In the genomic region with DNA sequence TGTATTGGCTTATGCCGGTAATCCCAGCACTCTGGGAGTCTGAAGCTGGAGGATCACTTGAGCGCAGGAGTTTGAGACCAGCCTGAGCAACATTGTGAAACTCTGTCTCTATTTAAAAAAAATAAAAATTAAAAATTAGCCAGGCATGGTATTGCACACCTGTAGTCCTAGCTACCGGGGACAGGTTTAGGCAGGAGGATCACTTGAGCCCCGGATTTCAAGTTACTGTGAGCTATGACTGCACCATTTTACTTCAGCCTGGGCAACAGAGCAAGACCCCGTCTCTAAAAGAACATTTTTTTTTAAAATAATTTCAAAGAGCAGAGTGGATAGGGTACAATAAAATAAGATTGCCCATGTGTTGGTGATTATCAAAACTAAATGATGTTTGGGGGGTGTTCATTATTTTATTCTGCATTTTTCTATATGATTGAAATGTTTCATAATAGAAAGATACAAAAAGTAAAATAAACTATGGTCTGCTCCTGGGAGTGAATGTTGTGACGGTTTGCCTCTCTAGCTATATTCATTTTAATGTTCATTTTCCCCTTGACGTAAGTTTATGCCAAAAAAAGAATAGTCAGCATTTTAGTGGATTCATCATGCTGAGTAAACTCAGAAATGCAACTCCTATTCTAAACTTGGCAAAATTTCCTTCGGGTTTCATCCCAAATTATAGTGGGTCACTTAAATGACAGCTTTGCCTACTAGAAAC, we compare ENCODE assay signal across 28 cellular contexts.
DNase-seq lines count a peak whose midpoint lies in the region; ATAC-seq and TF ChIP-seq lines count a peak whose summit lies in the region.
"Had no signal": no experiment of that assay in that cellular context is flagged by ENCODE, and none has a peak within 500 bp of the region (broad histone marks: within the 10 kb centered on the region; RNA-seq: fewer than 3 reads in every experiment).

No MANE protein-coding gene starts in this region.

- ATAC-seq in HCT116, result no peak
- ATAC-seq in GM21528 (IDR thresholded peaks at IDR 0.05; ENCODE audit: low FRiP score, unreplicated experiment), result no peak
- ATAC-seq: activated CD8-positive, alpha-beta memory T cell treated with anti-CD3 and anti-CD28 coated beads, Interleukin-2, amount 10 ng/mL, durations not matched to agents 7 days and 5 days; gastrocnemius medialis; lower lobe of right lung; psoas muscle; T-cell had no signal

- peaks cover 3% of the 10 kb centered on the region for H3K9me3 Mint-ChIP-seq in progenitor cell of endocrine pancreas (ENCODE audit: low read depth)
- H3K9me3 Mint-ChIP-seq: activated CD4-positive, alpha-beta T cell treated with anti-CD3 and anti-CD28 coated beads, Interleukin-2, amount 10 ng/mL, durations not matched to agents 24 days and 14 days; activated naive CD4-positive, alpha-beta T cell treated with anti-CD3 and anti-CD28 coated beads, Interleukin-2, amount 50 U/mL, for 24 hours; activated T-helper 1 cell treated with anti-CD3 and anti-CD28 coated beads, Interleukin-12 subunit alpha, Interleukin-12 subunit beta, Interleukin-2, Interleukin-4 antibody, amounts not matched to agents 30 ng/mL and 10 ng/mL and 1 ng/mL, durations not matched to agents 14 hours and 24 hours and 36 hours; T-cell had no signal

- H3K4me3 ChIP-seq in HCT116 (replicated peaks in 1 of 2; ENCODE audit: low read depth in 1 of 2, low read length in 2 of 2) (peak overlapping the region in 1 of 2 experiments; percentile 4; a peak in 1 of 4 replicates), SK-N-MC (peak overlapping the region; percentile 32; the same call in 1 of the 2 replicates), fibroblast of lung (replicated peaks in 1 of 4; ENCODE audit: control extremely low read depth in 1 of 4, insufficient read depth in 1 of 4, low read depth in 3 of 4, low read length in 4 of 4) (no peak overlapping the region), testis (no peak overlapping the region)
- H3K4me3 ChIP-seq: gastrocnemius medialis, lower lobe of right lung, psoas muscle, tibial nerve had no signal

- H3K27me3 ChIP-seq in HCT116 (ENCODE audit: insufficient read depth, low read length) (no peaks in the 10 kb centered on the region), fibroblast of lung (ENCODE audit: control insufficient read depth, insufficient read depth, low read length) (no peaks in the 10 kb centered on the region), testis (no peaks in the 10 kb centered on the region)
- H3K27me3 ChIP-seq: gastrocnemius medialis, tibial nerve had no signal

- H3K4me1 Mint-ChIP-seq in progenitor cell of endocrine pancreas (ENCODE audit: low read depth), result peaks cover 46% of the 10 kb centered on the region
- H3K4me1 Mint-ChIP-seq: activated CD4-positive, alpha-beta T cell treated with anti-CD3 and anti-CD28 coated beads, Interleukin-2, amount 10 ng/mL, durations not matched to agents 24 days and 14 days; activated naive CD4-positive, alpha-beta T cell treated with anti-CD3 and anti-CD28 coated beads, Interleukin-2, amount 50 U/mL, for 24 hours; T-cell had no signal

- no TSS peak for BruUV-seq in HCT116 (replicated peaks; lab: Mats Ljungman, UMichigan)

- 0 out of 2 replicates have a peak, but pooled peaks cover 3% of the 10 kb centered on the region for H3K9me2 ChIP-seq in HCT116 (ENCODE audit: insufficient read depth)

- H2AFZ ChIP-seq in HCT116 (ENCODE audit: low read depth, low read length, poor library complexity, severe bottlenecking) (peak overlapping the region; percentile 13), fibroblast of lung (ENCODE audit: low read length) (no peak overlapping the region)

- H3K27me3 Mint-ChIP-seq in progenitor cell of endocrine pancreas, result no peaks in the 10 kb centered on the region
- H3K27me3 Mint-ChIP-seq: activated CD4-positive, alpha-beta T cell treated with anti-CD3 and anti-CD28 coated beads, Interleukin-2, amount 10 ng/mL, durations not matched to agents 24 days and 14 days; activated CD8-positive, alpha-beta memory T cell treated with anti-CD3 and anti-CD28 coated beads, Interleukin-2, amount 10 ng/mL, durations not matched to agents 7 days and 5 days; activated naive CD4-positive, alpha-beta T cell treated with anti-CD3 and anti-CD28 coated beads, Interleukin-2, amount 50 U/mL, for 24 hours; CD4-positive, CD25-positive, alpha-beta regulatory T cell; T-cell had no signal

- H3K36me3 ChIP-seq in HCT116 (ENCODE audit: control insufficient read depth in 1 of 2, insufficient read depth in 2 of 2, low read length in 2 of 2), result no peaks in the 10 kb centered on the region
- no peaks in the 10 kb centered on the region for H3K36me3 ChIP-seq in SK-N-MC (ENCODE audit: insufficient read depth, low read length)
- no peaks in the 10 kb centered on the region for H3K36me3 ChIP-seq in fibroblast of lung (ENCODE audit: control insufficient read depth, insufficient read depth, low read length)
- no peaks in the 10 kb centered on the region for H3K36me3 ChIP-seq in testis (ENCODE audit: low read depth, missing control alignments)
- H3K36me3 ChIP-seq: gastrocnemius medialis, lower lobe of right lung, tibial nerve had no signal

- peak; percentile 12; the same call in 1 of the 2 replicates for TF ChIP-seq RAD21 in HCT116 (IDR thresholded peaks at IDR 0.05; ENCODE audit: low read depth)

- H3K4me3 Mint-ChIP-seq in progenitor cell of endocrine pancreas (ENCODE audit: low read depth), result peak overlapping the region; percentile 2
- H3K4me3 Mint-ChIP-seq: activated CD4-positive, alpha-beta T cell treated with anti-CD3 and anti-CD28 coated beads, Interleukin-2, amount 10 ng/mL, durations not matched to agents 24 days and 14 days; activated CD8-positive, alpha-beta memory T cell treated with anti-CD3 and anti-CD28 coated beads, Interleukin-2, amount 10 ng/mL, durations not matched to agents 7 days and 5 days; activated naive CD4-positive, alpha-beta T cell treated with anti-CD3 and anti-CD28 coated beads, Interleukin-2, amount 50 U/mL, for 24 hours; activated T-helper 1 cell treated with anti-CD3 and anti-CD28 coated beads, Interleukin-12 subunit alpha, Interleukin-12 subunit beta, Interleukin-2, Interleukin-4 antibody, amounts not matched to agents 30 ng/mL and 10 ng/mL and 1 ng/mL, durations not matched to agents 14 hours and 24 hours and 36 hours; CD4-positive, CD25-positive, alpha-beta regulatory T cell; T-cell had no signal

- H3K9me3 ChIP-seq in HCT116 (ENCODE audit: control insufficient read depth in 1 of 2, insufficient read depth in 1 of 2, low read depth in 1 of 2, low read length in 2 of 2), result no peaks in the 10 kb centered on the region
- H3K9me3 ChIP-seq in SK-N-MC (ENCODE audit: low read depth, low read length), result no peaks in the 10 kb centered on the region
- H3K9me3 ChIP-seq in fibroblast of lung (ENCODE audit: control insufficient read depth, insufficient read depth, low read depth, low read length), result no peaks in the 10 kb centered on the region
- no peaks in the 10 kb centered on the region for H3K9me3 ChIP-seq in testis
- H3K9me3 ChIP-seq: gastrocnemius medialis, lower lobe of right lung, psoas muscle, tibial nerve had no signal

- no peak for TF ChIP-seq POLR2A in HCT116 (IDR thresholded peaks at IDR 0.05; ENCODE audit: borderline replicate concordance, extremely low read depth, insufficient read depth, insufficient read length)
- TF ChIP-seq POLR2A in testis (IDR thresholded peaks at IDR 0.05), result no peak

- H3K4me2 ChIP-seq in HCT116 (ENCODE audit: low read length), result peak overlapping the region; percentile 66
- H3K4me2 ChIP-seq in fibroblast of lung (ENCODE audit: extremely low read depth, insufficient read depth, low read length), result peak overlapping the region; percentile 33

- RAD21 ChIA-PET in HCT116 (lab: Charles Lee; ENCODE audit: low non-redundant PET in 1 of 2, low total read pairs in 2 of 2, uncharacterized antibody in 2 of 2, unreplicated experiment in 2 of 2), result no interaction called here

- POLR2A ChIA-PET in HCT116 (lab: Charles Lee), result interaction anchor here (1.1 to 1.3 kb wide), 4 partner anchors 10 to 113 kb away, joined by 3 to 4 read pairs (median 4); no protein-coding TSS in a partner anchor

- H4K20me1 ChIP-seq in HCT116 (ENCODE audit: insufficient read depth) (no peaks in the 10 kb centered on the region), fibroblast of lung (ENCODE audit: control insufficient read depth, extremely low read depth, insufficient read depth, low read length) (no peaks in the 10 kb centered on the region)

- intact Hi-C loops in HCT116 (cut with micrococcal nuclease) (loop anchor here (10.0 kb wide), 1 partner anchor 474 kb away; no protein-coding TSS in a partner anchor), testis (cut with DNase I; ENCODE audit: low total_unique reads) (no loop called here)

- DNase-seq in HCT116 (ENCODE audit: low read depth, low spot score), result no peak
- no peak for DNase-seq in SK-N-MC (ENCODE audit: low read depth, low spot score)
- DNase-seq in fibroblast of lung (ENCODE audit: low read depth in 2 of 2), result peak; percentile 15 to 67
- no peak for DNase-seq in progenitor cell of endocrine pancreas (ENCODE audit: low spot score, unreplicated experiment)
- DNase-seq in NK-92 treated with Interleukin-12 subunit alpha and Interleukin-12 subunit beta, amount 100 ng/mL, for 24 hours (lab: John Stamatoyannopoulos, UW), result no peak
- DNase-seq in testis, result no peak
- DNase-seq in NCI-H446 (lab: John Stamatoyannopoulos, UW), result no peak
- DNase-seq: activated CD4-positive, alpha-beta T cell treated with anti-CD3 and anti-CD28 coated beads, Interleukin-2, amount 10 ng/mL, durations not matched to agents 24 days and 14 days; activated CD8-positive, alpha-beta memory T cell treated with anti-CD3 and anti-CD28 coated beads, Interleukin-2, amount 10 ng/mL, durations not matched to agents 7 days and 5 days; aorta; CD4-positive, CD25-positive, alpha-beta regulatory T cell; DMS79; gastrocnemius medialis; GOT3; hypothalamus; Karpas-422; lower lobe of right lung; NCI-H187 treated with DMSO at 0.1 percent for 48 hours; psoas muscle; SIG-M5; small intestine; stimulated activated CD4-positive, alpha-beta T cell treated with anti-CD3 and anti-CD28 coated beads, Interleukin-2, amount 100 ng/mL, for 48 hours; stimulated activated naive CD4-positive, alpha-beta T cell treated with Interleukin-2 at 50 U/mL for 16 hours; T-cell had no signal

- peak overlapping the region; percentile 93 for H3K27ac Mint-ChIP-seq in progenitor cell of endocrine pancreas
- H3K27ac Mint-ChIP-seq: activated CD4-positive, alpha-beta T cell treated with anti-CD3 and anti-CD28 coated beads, Interleukin-2, amount 10 ng/mL, durations not matched to agents 24 days and 14 days; activated CD8-positive, alpha-beta memory T cell treated with anti-CD3 and anti-CD28 coated beads, Interleukin-2, amount 10 ng/mL, durations not matched to agents 7 days and 5 days; activated naive CD4-positive, alpha-beta T cell treated with anti-CD3 and anti-CD28 coated beads, Interleukin-2, amount 50 U/mL, for 24 hours; activated T-helper 1 cell treated with anti-CD3 and anti-CD28 coated beads, Interleukin-12 subunit alpha, Interleukin-12 subunit beta, Interleukin-2, Interleukin-4 antibody, amounts not matched to agents 30 ng/mL and 10 ng/mL and 1 ng/mL, durations not matched to agents 14 hours and 24 hours and 36 hours; CD4-positive, CD25-positive, alpha-beta regulatory T cell; T-cell had no signal

- H3K27ac ChIP-seq in HCT116 (ENCODE audit: low read depth, low read length) (peak overlapping the region; percentile 89), SK-N-MC (no peak overlapping the region), fibroblast of lung (ENCODE audit: insufficient read depth, low read length) (no peak overlapping the region), testis (no peak overlapping the region)
- H3K27ac ChIP-seq: gastrocnemius medialis, lower lobe of right lung, psoas muscle, tibial nerve had no signal

- H3K36me3 Mint-ChIP-seq in progenitor cell of endocrine pancreas (ENCODE audit: insufficient read depth), result peaks cover 2% of the 10 kb centered on the region

- 88 to 92% methylated on average over 8 of the region's 8 CpGs for WGBS in testis, 2 donors

- CTCF ChIA-PET in HCT116 (lab: Charles Lee), result no interaction called here

- H3K4me1 ChIP-seq in HCT116 (ENCODE audit: control insufficient read depth in 1 of 2, insufficient read depth in 2 of 2, low read length in 2 of 2) (peaks cover 57 to 65% of the 10 kb centered on the region in 2 experiments), fibroblast of lung (ENCODE audit: control insufficient read depth, extremely low read depth, insufficient read depth, low read length) (peaks cover 9% of the 10 kb centered on the region), testis (peaks cover 30% of the 10 kb centered on the region)
- H3K4me1 ChIP-seq: gastrocnemius medialis, psoas muscle had no signal

- H3K79me2 ChIP-seq in HCT116 (ENCODE audit: insufficient read depth, low read length) (no peaks in the 10 kb centered on the region), fibroblast of lung (ENCODE audit: control insufficient read depth, insufficient read depth, low read length) (no peaks in the 10 kb centered on the region)

- TF ChIP-seq CTCF in HCT116 (IDR thresholded peaks at IDR 0.05 in 2 of 3, conservative IDR thresholded peaks at IDR 0.05 in 1 of 3; ENCODE audit: borderline replicate concordance in 1 of 3, insufficient read depth in 1 of 3, low read depth in 2 of 3, low read length in 2 of 3), result no peak
- no peak for TF ChIP-seq CTCF in fibroblast of lung (conservative IDR thresholded peaks at IDR 0.05 in 1 of 2, IDR thresholded peaks at IDR 0.05 in 1 of 2; ENCODE audit: low read depth in 1 of 2, low read length in 2 of 2)
- TF ChIP-seq CTCF in progenitor cell of endocrine pancreas (IDR thresholded peaks at IDR 0.05; ENCODE audit: unreplicated experiment), result no peak
- no peak for TF ChIP-seq CTCF in testis (IDR thresholded peaks at IDR 0.05)

- H3K9ac ChIP-seq in HCT116 (ENCODE audit: low read length) (no peak overlapping the region), SK-N-MC (ENCODE audit: insufficient read length) (no peak overlapping the region), fibroblast of lung (ENCODE audit: insufficient read depth, low read length) (no peak overlapping the region)

Comparison
In these comparisons a context has a peak if more than half of its experiments do, and no peak if none do; other contexts are left out.
1. DNase-seq: peak in fibroblast of lung (2 of 2); none in HCT116 (single experiment), SK-N-MC (single experiment), progenitor cell of endocrine pancreas (single experiment), NK-92 treated with Interleukin-12 subunit alpha and Interleukin-12 subunit beta, amount 100 ng/mL, for 24 hours (single experiment), testis (single experiment) and NCI-H446 (0 of 2).